In the genomic region with DNA sequence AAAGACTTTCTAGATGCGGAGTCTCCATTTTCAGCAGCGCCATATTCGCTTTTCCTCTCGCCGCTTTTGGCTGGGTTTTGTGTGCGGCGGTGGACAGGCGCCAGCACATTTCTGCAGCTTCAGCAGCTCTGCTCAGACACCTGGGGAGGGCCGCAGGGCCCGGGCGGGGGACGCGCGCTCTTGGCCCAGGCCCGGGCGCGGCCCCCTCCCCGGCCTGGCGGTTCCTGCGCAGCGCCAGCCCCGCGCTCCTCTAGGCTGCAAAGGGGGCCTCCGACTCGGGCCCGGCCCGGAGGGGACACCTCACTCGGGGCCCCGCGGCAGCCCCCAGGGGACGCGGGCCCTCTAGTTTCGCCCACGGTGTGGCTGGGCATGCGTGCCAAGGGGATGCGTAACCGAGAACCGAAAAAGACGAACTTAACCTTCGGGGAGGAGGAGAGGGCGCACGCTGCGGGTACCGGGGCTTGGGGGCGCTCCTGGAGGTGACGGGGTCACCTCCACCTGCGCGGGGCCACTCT, we compare ENCODE assay signal across 8 cellular contexts. TPM values are rescaled to one million over a fixed set of nuclear protein-coding genes. Genes with fewer than 3 reads are reported as not detected.
A peak's percentile ranks its signal among the peaks of the same experiment; 100 is the strongest.
DNase-seq lines count a peak whose midpoint lies in the region; ATAC-seq, FAIRE-seq and TF ChIP-seq lines count a peak whose summit lies in the region.

No MANE protein-coding gene starts in this region.

- H3K4me1 Mint-ChIP-seq in activated CD8-positive, alpha-beta T cell treated with anti-CD3 and anti-CD28 coated beads for 36 hours (ENCODE audit: low read depth) = peaks cover 30% of the 10 kb centered on the region

- FAIRE-seq in endothelial cell of umbilical vein (lab: Jason Lieb, UNC) = peak; percentile 4

- peak overlapping the region; percentile 98 for H3K4me2 ChIP-seq in endothelial cell of umbilical vein (ENCODE audit: insufficient read depth, low read length)

- H4K20me1 ChIP-seq in endothelial cell of umbilical vein (replicated peaks; ENCODE audit: control insufficient read depth, extremely low read depth, insufficient read depth, low read length) = no peaks in the 10 kb centered on the region

- dilution Hi-C loops in endothelial cell of umbilical vein (cut with MboI; ENCODE audit: extremely low pct_ligation_motif_present, low sequenced_read_pairs) = no loop called here

- peak overlapping the region; percentile 81 for H3K27ac ChIP-seq in endothelial cell of umbilical vein (ENCODE audit: insufficient read depth, low read depth, low read length)

- intact Hi-C loops in activated CD8-positive, alpha-beta T cell treated with anti-CD3 and anti-CD28 coated beads for 36 hours (cut with micrococcal nuclease) = loop anchor here (5.0 to 10.0 kb wide), 3 partner anchors 65 to 732 kb away; a partner anchor contains a TSS
- intact Hi-C loops in endothelial cell of umbilical vein (cut with micrococcal nuclease) = loop anchor here (1.0 to 5.0 kb wide), 3 partner anchors 23 to 735 kb away; no protein-coding TSS in a partner anchor

- TSS peak; percentile 24 for BruUV-seq in endothelial cell of umbilical vein (replicated peaks; lab: Mats Ljungman, UMichigan)

- H3K4me1 ChIP-seq in endothelial cell of umbilical vein (ENCODE audit: control insufficient read depth, extremely low read depth, insufficient read depth, low read length) = peaks cover 4% of the 10 kb centered on the region

- peak in 11 of 14 donors; percentile 68 to 86 (median 82) for DNase-seq in C1 segment of cervical spinal cord (lab: John Stamatoyannopoulos, UW)
- DNase-seq in activated CD8-positive, alpha-beta T cell treated with anti-CD3 and anti-CD28 coated beads for 36 hours = peak; percentile 78
- peak; percentile 26 for DNase-seq in endothelial cell of umbilical vein (ENCODE audit: low read depth, low spot score)
- DNase-seq in mucosa of gallbladder (ENCODE audit: low spot score) = peak; percentile 20
- DNase-seq in stimulated activated CD8-positive, alpha-beta memory T cell treated with anti-CD3 and anti-CD28 coated beads, Interleukin-7, amount 100 ng/mL, for 48 hours (ENCODE audit: extremely low read depth in 1 of 2, low read depth in 1 of 2) = peak; percentile 56 to 69
- no peak for DNase-seq in OCI-M2 (lab: John Stamatoyannopoulos, UW; ENCODE audit: unreplicated experiment)

- H3K27me3 Mint-ChIP-seq in activated CD8-positive, alpha-beta T cell treated with anti-CD3 and anti-CD28 coated beads for 36 hours = peaks cover 19% of the 10 kb centered on the region

- H3K9me3 Mint-ChIP-seq in activated CD8-positive, alpha-beta T cell treated with anti-CD3 and anti-CD28 coated beads for 36 hours = no peaks in the 10 kb centered on the region

- H3K9me3 ChIP-seq in endothelial cell of umbilical vein (replicated peaks; ENCODE audit: control insufficient read depth, insufficient read depth, low read length) = no peaks in the 10 kb centered on the region

- H3K9ac ChIP-seq in endothelial cell of umbilical vein (replicated peaks; ENCODE audit: extremely low read depth, insufficient read depth, low read length) = peak overlapping the region; percentile 93

- no peaks in the 10 kb centered on the region for H3K79me2 ChIP-seq in endothelial cell of umbilical vein (ENCODE audit: control insufficient read depth, insufficient read depth, low read length)

- CTCF ChIA-PET in activated CD8-positive, alpha-beta T cell treated with anti-CD3 and anti-CD28 coated beads for 36 hours (lab: Charles Lee) = no interaction called here
- CTCF ChIA-PET in endothelial cell of umbilical vein (lab: Charles Lee) = interaction anchor here (1.2 to 2.2 kb wide), 2 partner anchors 24 to 64 kb away, joined by 3 to 8 read pairs; a partner anchor contains a TSS

- H2AFZ ChIP-seq in endothelial cell of umbilical vein (ENCODE audit: low read depth, low read length) = peak overlapping the region; percentile 99

- H3K36me3 ChIP-seq in endothelial cell of umbilical vein (ENCODE audit: control insufficient read depth in 2 of 2, extremely low read depth in 1 of 2, insufficient read depth in 2 of 2, low read length in 2 of 2) = no peaks in the 10 kb centered on the region

- peak; percentile 62 for ATAC-seq in GM19395 (IDR thresholded peaks at IDR 0.05; ENCODE audit: unreplicated experiment)
- peak; percentile 59 for ATAC-seq in HG03520 (IDR thresholded peaks at IDR 0.05; ENCODE audit: unreplicated experiment)
- ATAC-seq in activated CD8-positive, alpha-beta T cell treated with anti-CD3 and anti-CD28 coated beads for 36 hours = peak; percentile 67

- peak overlapping the region; percentile 58 to 87 (median 58) for H3K4me3 ChIP-seq in endothelial cell of umbilical vein (replicated peaks in 1 of 3; ENCODE audit: insufficient read depth in 1 of 3, low read depth in 1 of 3, low read length in 3 of 3)

- H3K27ac Mint-ChIP-seq in activated CD8-positive, alpha-beta T cell treated with anti-CD3 and anti-CD28 coated beads for 36 hours = peak overlapping the region; percentile 98

- H3K4me3 Mint-ChIP-seq in activated CD8-positive, alpha-beta T cell treated with anti-CD3 and anti-CD28 coated beads for 36 hours = peak overlapping the region; percentile 90

- H3K9me1 ChIP-seq in endothelial cell of umbilical vein (replicated peaks; ENCODE audit: control insufficient read depth, extremely low read depth, insufficient read depth, low read length) = no peaks in the 10 kb centered on the region

- H3K27me3 ChIP-seq in endothelial cell of umbilical vein (ENCODE audit: control insufficient read depth in 2 of 2, insufficient read depth in 2 of 2, low read length in 2 of 2) = peaks cover 5 to 6% of the 10 kb centered on the region in 2 experiments

- no peak for TF ChIP-seq CTCF in activated CD8-positive, alpha-beta T cell treated with anti-CD3 and anti-CD28 coated beads for 36 hours (IDR thresholded peaks at IDR 0.05)
- TF ChIP-seq CTCF in endothelial cell of umbilical vein (IDR thresholded peaks at IDR 0.05; ENCODE audit: extremely low read depth in 1 of 2, insufficient read depth in 1 of 2, low read depth in 1 of 2, low read length in 2 of 2) = no peak

- H3K36me3 Mint-ChIP-seq in activated CD8-positive, alpha-beta T cell treated with anti-CD3 and anti-CD28 coated beads for 36 hours (ENCODE audit: low read depth) = peaks cover 5% of the 10 kb centered on the region

- TF ChIP-seq POLR2A in endothelial cell of umbilical vein (IDR thresholded peaks at IDR 0.05; ENCODE audit: low read depth, low read length) = peak; percentile 72

- POLR2A ChIA-PET in activated CD8-positive, alpha-beta T cell treated with anti-CD3 and anti-CD28 coated beads for 36 hours (lab: Charles Lee) = interaction anchor here (1.0 to 2.1 kb wide), 4 partner anchors 64 to 737 kb away, joined by 3 to 9 read pairs (median 4); a partner anchor contains a TSS
- POLR2A ChIA-PET in endothelial cell of umbilical vein (lab: Charles Lee) = no interaction called here

TF ChIP-seq in endothelial cell of umbilical vein, 7 proteins besides CTCF, POLR2A, EP300 and RAD21:
- peak; percentile 54 for TF ChIP-seq POLR2AphosphoS5 (IDR thresholded peaks at IDR 0.05; ENCODE audit: insufficient read depth, low read depth, low read length)
- TF ChIP-seq, protein P1, sequence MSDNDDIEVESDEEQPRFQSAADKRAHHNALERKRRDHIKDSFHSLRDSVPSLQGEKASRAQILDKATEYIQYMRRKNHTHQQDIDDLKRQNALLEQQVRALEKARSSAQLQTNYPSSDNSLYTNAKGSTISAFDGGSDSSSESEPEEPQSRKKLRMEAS (IDR thresholded peaks at IDR 0.05; ENCODE audit: insufficient read depth, insufficient read length) = no peak

RNA-seq across cellular contexts. Expression of a gene that starts 34.5 kb away (rescaled TPM):
- not detected for total RNA-seq in activated CD8-positive, alpha-beta T cell treated with anti-CD3 and anti-CD28 coated beads for 36 hours
- not detected in 2 replicates for total RNA-seq in endothelial cell of umbilical vein
- polyA plus RNA-seq in endothelial cell of umbilical vein = not detected in 2 replicates
- not detected in 2 replicates for polyA plus RNA-seq in endothelial cell of umbilical vein (2011; cell fraction: cytosol; rRNA removed)
- not detected in 2 replicates for polyA plus RNA-seq in endothelial cell of umbilical vein (2011; cell fraction: nucleus; rRNA removed)
- polyA plus RNA-seq in endothelial cell of umbilical vein (2012) = not detected in 2 replicates
- not detected in 2 replicates for polyA minus RNA-seq in endothelial cell of umbilical vein
- polyA minus RNA-seq in endothelial cell of umbilical vein (2011; cell fraction: cytosol; rRNA and poly(A)+ RNA removed) = not detected
- not detected in 2 replicates for polyA minus RNA-seq in endothelial cell of umbilical vein (2011; cell fraction: nucleus; rRNA and poly(A)+ RNA removed)
- total RNA-seq in mucosa of gallbladder = not detected
